ENCODE assay signal across 1 cellular context in the genomic region with DNA sequence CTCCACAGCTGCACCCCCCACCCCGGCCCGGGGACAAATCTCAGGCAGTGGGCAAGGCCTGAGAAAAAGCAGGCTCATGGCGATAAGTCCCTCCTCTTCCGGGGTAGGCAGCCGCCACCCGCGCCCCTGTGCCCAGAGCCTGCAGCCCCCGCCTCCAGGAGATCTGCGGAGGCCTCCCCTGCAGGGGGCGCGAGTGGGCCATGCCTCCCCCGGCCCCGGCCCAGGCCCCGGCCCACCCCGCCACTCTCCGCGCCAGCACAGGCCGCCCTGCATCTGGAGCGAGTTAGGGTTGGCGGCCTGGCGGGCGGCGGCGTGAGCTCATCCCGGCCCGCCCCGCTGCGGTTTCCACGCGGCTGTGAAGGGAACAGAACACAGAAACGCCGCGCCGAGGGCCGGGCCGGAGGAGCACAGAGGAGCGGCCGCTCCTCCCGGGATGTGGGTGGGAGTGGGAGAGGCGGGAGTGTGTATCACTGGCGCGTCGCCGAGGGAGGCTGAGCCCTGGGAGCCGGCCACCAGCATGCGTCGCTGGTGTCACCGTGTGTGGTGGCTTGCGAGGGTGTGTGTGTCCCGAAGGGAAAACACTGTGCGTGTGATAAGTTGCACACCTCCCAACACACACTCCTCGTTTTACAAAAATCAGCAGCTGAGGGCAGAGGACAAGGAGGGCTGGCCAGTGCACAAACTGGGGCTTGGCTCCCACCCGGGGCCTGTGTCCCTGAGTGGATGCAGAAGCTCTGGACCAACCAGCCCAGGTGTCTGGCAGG.
A peak's percentile ranks its signal among the peaks of the same experiment; 100 is the strongest.
TF ChIP-seq lines count a peak whose summit lies in the region.

No MANE protein-coding gene starts in this region.

TF ChIP-seq in HEK293, 187 proteins besides CTCF, POLR2A, EP300 and RAD21 (continued from another document):
- TF ChIP-seq ZNF549 (tag by site-specific recombination; IDR thresholded peaks at IDR 0.05) (no peak), ZNF211 (tag by site-specific recombination; IDR thresholded peaks at IDR 0.05; ENCODE audit: low read depth) (no peak), KLF8 (tag by site-specific recombination; IDR thresholded peaks at IDR 0.05) (0 out of 2 replicates have a peak, but pooled peaks have one; percentile 24), SP3 (tag by site-specific recombination; IDR thresholded peaks at IDR 0.05) (peak; percentile 68), ZNF341 (tag by site-specific recombination; IDR thresholded peaks at IDR 0.05; ENCODE audit: low read depth) (no peak; the same call in 1 of the 2 replicates), ZNF433 (tag by site-specific recombination; IDR thresholded peaks at IDR 0.05; ENCODE audit: low read depth) (no peak), ZNF664 (tag by site-specific recombination; IDR thresholded peaks at IDR 0.05) (no peak)
- TF ChIP-seq, protein P1, sequence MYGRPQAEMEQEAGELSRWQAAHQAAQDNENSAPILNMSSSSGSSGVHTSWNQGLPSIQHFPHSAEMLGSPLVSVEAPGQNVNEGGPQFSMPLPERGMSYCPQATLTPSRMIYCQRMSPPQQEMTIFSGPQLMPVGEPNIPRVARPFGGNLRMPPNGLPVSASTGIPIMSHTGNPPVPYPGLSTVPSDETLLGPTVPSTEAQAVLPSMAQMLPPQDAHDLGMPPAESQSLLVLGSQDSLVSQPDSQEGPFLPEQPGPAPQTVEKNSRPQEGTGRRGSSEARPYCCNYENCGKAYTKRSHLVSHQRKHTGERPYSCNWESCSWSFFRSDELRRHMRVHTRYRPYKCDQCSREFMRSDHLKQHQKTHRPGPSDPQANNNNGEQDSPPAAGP (tag by site-specific recombination; IDR thresholded peaks at IDR 0.05), result peak; percentile 31; the same call in 1 of the 2 replicates
- TF ChIP-seq, protein P2, sequence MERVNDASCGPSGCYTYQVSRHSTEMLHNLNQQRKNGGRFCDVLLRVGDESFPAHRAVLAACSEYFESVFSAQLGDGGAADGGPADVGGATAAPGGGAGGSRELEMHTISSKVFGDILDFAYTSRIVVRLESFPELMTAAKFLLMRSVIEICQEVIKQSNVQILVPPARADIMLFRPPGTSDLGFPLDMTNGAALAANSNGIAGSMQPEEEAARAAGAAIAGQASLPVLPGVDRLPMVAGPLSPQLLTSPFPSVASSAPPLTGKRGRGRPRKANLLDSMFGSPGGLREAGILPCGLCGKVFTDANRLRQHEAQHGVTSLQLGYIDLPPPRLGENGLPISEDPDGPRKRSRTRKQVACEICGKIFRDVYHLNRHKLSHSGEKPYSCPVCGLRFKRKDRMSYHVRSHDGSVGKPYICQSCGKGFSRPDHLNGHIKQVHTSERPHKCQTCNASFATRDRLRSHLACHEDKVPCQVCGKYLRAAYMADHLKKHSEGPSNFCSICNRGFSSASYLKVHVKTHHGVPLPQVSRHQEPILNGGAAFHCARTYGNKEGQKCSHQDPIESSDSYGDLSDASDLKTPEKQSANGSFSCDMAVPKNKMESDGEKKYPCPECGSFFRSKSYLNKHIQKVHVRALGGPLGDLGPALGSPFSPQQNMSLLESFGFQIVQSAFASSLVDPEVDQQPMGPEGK (tag by site-specific recombination; IDR thresholded peaks at IDR 0.05), result peak; percentile 69; the same call in 1 of the 2 replicates
- TF ChIP-seq, protein P3, sequence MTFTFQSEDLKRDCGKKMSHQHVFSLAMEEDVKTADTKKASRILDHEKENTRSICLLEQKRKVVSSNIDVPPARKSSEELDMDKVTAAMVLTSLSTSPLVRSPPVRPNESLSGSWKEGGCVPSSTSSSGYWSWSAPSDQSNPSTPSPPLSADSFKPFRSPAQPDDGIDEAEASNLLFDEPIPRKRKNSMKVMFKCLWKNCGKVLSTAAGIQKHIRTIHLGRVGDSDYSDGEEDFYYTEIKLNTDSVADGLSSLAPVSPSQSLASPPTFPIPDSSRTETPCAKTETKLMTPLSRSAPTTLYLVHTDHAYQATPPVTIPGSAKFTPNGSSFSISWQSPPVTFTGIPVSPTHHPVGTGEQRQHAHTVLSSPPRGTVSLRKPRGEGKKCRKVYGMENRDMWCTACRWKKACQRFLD (tag by site-specific recombination; IDR thresholded peaks at IDR 0.05), result no peak
- TF ChIP-seq, protein P4, sequence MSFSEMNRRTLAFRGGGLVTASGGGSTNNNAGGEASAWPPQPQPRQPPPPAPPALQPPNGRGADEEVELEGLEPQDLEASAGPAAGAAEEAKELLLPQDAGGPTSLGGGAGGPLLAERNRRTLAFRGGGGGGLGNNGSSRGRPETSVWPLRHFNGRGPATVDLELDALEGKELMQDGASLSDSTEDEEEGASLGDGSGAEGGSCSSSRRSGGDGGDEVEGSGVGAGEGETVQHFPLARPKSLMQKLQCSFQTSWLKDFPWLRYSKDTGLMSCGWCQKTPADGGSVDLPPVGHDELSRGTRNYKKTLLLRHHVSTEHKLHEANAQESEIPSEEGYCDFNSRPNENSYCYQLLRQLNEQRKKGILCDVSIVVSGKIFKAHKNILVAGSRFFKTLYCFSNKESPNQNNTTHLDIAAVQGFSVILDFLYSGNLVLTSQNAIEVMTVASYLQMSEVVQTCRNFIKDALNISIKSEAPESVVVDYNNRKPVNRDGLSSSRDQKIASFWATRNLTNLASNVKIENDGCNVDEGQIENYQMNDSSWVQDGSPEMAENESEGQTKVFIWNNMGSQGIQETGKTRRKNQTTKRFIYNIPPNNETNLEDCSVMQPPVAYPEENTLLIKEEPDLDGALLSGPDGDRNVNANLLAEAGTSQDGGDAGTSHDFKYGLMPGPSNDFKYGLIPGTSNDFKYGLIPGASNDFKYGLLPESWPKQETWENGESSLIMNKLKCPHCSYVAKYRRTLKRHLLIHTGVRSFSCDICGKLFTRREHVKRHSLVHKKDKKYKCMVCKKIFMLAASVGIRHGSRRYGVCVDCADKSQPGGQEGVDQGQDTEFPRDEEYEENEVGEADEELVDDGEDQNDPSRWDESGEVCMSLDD (tag by site-specific recombination; IDR thresholded peaks at IDR 0.05), result no peak
